9 cellular contexts compared by ENCODE assay signal in genomic region chr3:30611613-30612421, GRCh38. TPM values are rescaled to one million over a fixed set of nuclear protein-coding genes. Genes with fewer than 3 reads are reported as not detected.
DNase-seq lines count a peak whose midpoint lies in the region; ATAC-seq and TF ChIP-seq lines count a peak whose summit lies in the region.
"Had no signal": no experiment of that assay in that cellular context is flagged by ENCODE, and none has a peak within 500 bp of the region (broad histone marks: within the 10 kb centered on the region; RNA-seq: fewer than 3 reads in every experiment).

No MANE protein-coding gene starts in this region.

- H3K18ac ChIP-seq in IMR-90 (ENCODE audit: low read depth, low read length): no peak overlapping the region
- H3K18ac ChIP-seq in mesendoderm (ENCODE audit: low read length): no peak overlapping the region

- no peak overlapping the region; the same call in 1 of the 2 replicates for H3K4me2 ChIP-seq in IMR-90 (ENCODE audit: low read depth, low read length)
- H3K4me2 ChIP-seq in mesendoderm (ENCODE audit: low read length): no peak overlapping the region

- H3K4me1 ChIP-seq in IMR-90 (ENCODE audit: control insufficient read depth, insufficient read depth, low read length) (peaks cover 22% of the 10 kb centered on the region), adipocyte (ENCODE audit: control insufficient read depth, insufficient read depth, low read length) (peaks cover 75% of the 10 kb centered on the region), mesendoderm (ENCODE audit: control insufficient read depth, low read depth, low read length) (peaks cover 5% of the 10 kb centered on the region)

- ATAC-seq in IMR-90 (ENCODE audit: low read depth) (no peak; the same call in 1 of the 2 replicates), GM19452 (IDR thresholded peaks at IDR 0.05; ENCODE audit: unreplicated experiment) (no peak)

- no peak overlapping the region for H2AK9ac ChIP-seq in IMR-90 (replicated peaks; ENCODE audit: low read depth, low read length, poor library complexity)

- CTCF ChIA-PET in IMR-90 (lab: Yijun Ruan, JAX): interaction anchor here (0.7 kb wide), 1 partner anchor 175 kb away, joined by 4 read pairs; no protein-coding TSS in a partner anchor

- no peak overlapping the region for H4K5ac ChIP-seq in IMR-90 (ENCODE audit: low read depth, low read length)
- no peak overlapping the region for H4K5ac ChIP-seq in mesendoderm (ENCODE audit: low read length)

- H3K27ac ChIP-seq in IMR-90 (ENCODE audit: insufficient read depth, low read length): no peak overlapping the region
- no peak overlapping the region for H3K27ac ChIP-seq in mesendoderm (ENCODE audit: low read depth, low read length)

- no peak overlapping the region for H2AFZ ChIP-seq in IMR-90 (replicated peaks; ENCODE audit: low read length, poor library complexity)

- H3K36me3 ChIP-seq in IMR-90 (ENCODE audit: control insufficient read depth, insufficient read depth, low read length): no peaks in the 10 kb centered on the region
- no peaks in the 10 kb centered on the region for H3K36me3 ChIP-seq in adipocyte (ENCODE audit: control insufficient read depth, insufficient read depth, low read length, severe bottlenecking)
- no peaks in the 10 kb centered on the region for H3K36me3 ChIP-seq in mesendoderm (ENCODE audit: control insufficient read depth, insufficient read depth, low read length)

- dilution Hi-C loops in IMR-90 (cut with HindIII; ENCODE audit: low sequenced_read_pairs, unreplicated experiment): no loop called here

- no peak overlapping the region for H4K91ac ChIP-seq in IMR-90 (ENCODE audit: insufficient read depth, low read depth, low read length)

- no peak overlapping the region for H3K9ac ChIP-seq in IMR-90 (ENCODE audit: low read depth, low read length)
- no peak overlapping the region for H3K9ac ChIP-seq in adipocyte (ENCODE audit: low read length)
- H3K9ac ChIP-seq in mesendoderm (ENCODE audit: low read length): no peak overlapping the region

- H4K8ac ChIP-seq in IMR-90 (ENCODE audit: low read depth in 2 of 2, low read length in 2 of 2): no peak overlapping the region
- H4K8ac ChIP-seq in mesendoderm (ENCODE audit: low read depth, low read length): no peak overlapping the region

- peak overlapping the region; percentile 16; the same call in 1 of the 2 replicates for H2BK120ac ChIP-seq in IMR-90 (ENCODE audit: low read depth, low read length)
- peak overlapping the region; percentile 45 for H2BK120ac ChIP-seq in mesendoderm (ENCODE audit: low read depth, low read length)

- no CpG with 5 or more reads among the region's 7 CpGs for WGBS in IMR-90 (ENCODE audit: extremely low coverage in 2 of 2, insufficient read length in 1 of 2), 2 experiments
- no CpG with 5 or more reads among the region's 7 CpGs for WGBS in mesendoderm (ENCODE audit: extremely low coverage, insufficient coverage, low lambda C conversion rate)

- POLR2A ChIA-PET in IMR-90 (lab: Charles Lee; ENCODE audit: unreplicated experiment): no interaction called here

- H3K27me3 ChIP-seq in IMR-90 (ENCODE audit: control insufficient read depth, insufficient read depth, low read length) (no peaks in the 10 kb centered on the region), adipocyte (replicated peaks; ENCODE audit: control insufficient read depth, insufficient read depth, low read length) (no peaks in the 10 kb centered on the region), mesendoderm (ENCODE audit: insufficient read depth, low read length, poor library complexity) (no peaks in the 10 kb centered on the region)

- in situ Hi-C loops in ACHN (cut with HindIII; ENCODE audit: low pct_ligation_motif_present, low pct_unique_long_range_greater_than_20kb, low sequenced_read_pairs) (no loop called here), IMR-90 (cut with MboI; ENCODE audit: low sequenced_read_pairs) (no loop called here)

- H3K56ac ChIP-seq in IMR-90 (ENCODE audit: extremely low read depth, insufficient read depth, low read length) (no peak overlapping the region), mesendoderm (ENCODE audit: low read length) (no peak overlapping the region)

- no peak for TF ChIP-seq RAD21 in IMR-90 (IDR thresholded peaks at IDR 0.05; ENCODE audit: low read length)

- H3K9me1 ChIP-seq in IMR-90 (ENCODE audit: insufficient read depth, low read length): peaks cover 13% of the 10 kb centered on the region

- H3K23ac ChIP-seq in IMR-90 (ENCODE audit: low read depth, low read length): no peak overlapping the region; the same call in 1 of the 2 replicates
- no peak overlapping the region for H3K23ac ChIP-seq in mesendoderm (ENCODE audit: low read length)

- no peak for TF ChIP-seq CTCF in IMR-90 (conservative IDR thresholded peaks at IDR 0.05; ENCODE audit: low read depth, low read length)

- H4K20me1 ChIP-seq in IMR-90 (ENCODE audit: insufficient read depth, low read length): peaks cover 29% of the 10 kb centered on the region; the same call in 1 of the 2 replicates

- H3K14ac ChIP-seq in IMR-90 (replicated peaks; ENCODE audit: low read depth, low read length): peak overlapping the region; percentile 43; the same call in 1 of the 2 replicates

- H2BK20ac ChIP-seq in IMR-90 (ENCODE audit: low read depth, low read length): no peak overlapping the region; the same call in 1 of the 2 replicates

- peak overlapping the region; percentile 33 for H3K4ac ChIP-seq in IMR-90 (ENCODE audit: low read depth, low read length)
- no peak overlapping the region for H3K4ac ChIP-seq in mesendoderm (ENCODE audit: low read depth, low read length)

- H3K79me1 ChIP-seq in IMR-90 (ENCODE audit: low read depth in 1 of 2, low read length in 2 of 2): peaks cover 27 to 71% of the 10 kb centered on the region in 2 experiments
- peaks cover 16% of the 10 kb centered on the region for H3K79me1 ChIP-seq in mesendoderm (ENCODE audit: low read length)

- H2AK5ac ChIP-seq in IMR-90 (ENCODE audit: low read depth, low read length) (peak overlapping the region; percentile 59; the same call in 1 of the 2 replicates), mesendoderm (ENCODE audit: low read length) (no peak overlapping the region)

- peak; percentile 78 for DNase-seq in ACHN
- DNase-seq in IMR-90: peak; percentile 60
- DNase-seq in adipocyte (ENCODE audit: low read depth): peak; percentile 49
- peak; percentile 47 for DNase-seq in mesendoderm
- DNase-seq in cortex of kidney (lab: John Stamatoyannopoulos, UW): no peak
- no peak for DNase-seq in DMS79 (lab: John Stamatoyannopoulos, UW)
- no peak for DNase-seq in activated effector memory CD4-positive, alpha-beta T cell treated with anti-CD3 and anti-CD28 coated beads, Interleukin-2, amount 50 U/mL, for 16 hours
- DNase-seq: stimulated activated CD4-positive, alpha-beta T cell treated with anti-CD3 and anti-CD28 coated beads, Interleukin-2, amount 100 ng/mL, for 48 hours had no signal

- BruUV-seq in IMR-90 (replicated peaks; lab: Mats Ljungman, UMichigan): no TSS peak

- H3K4me3 ChIP-seq in IMR-90 (ENCODE audit: insufficient read depth, low read depth, low read length): no peak overlapping the region
- H3K4me3 ChIP-seq in adipocyte (ENCODE audit: low read length): peak overlapping the region; percentile 28
- no peak overlapping the region for H3K4me3 ChIP-seq in mesendoderm (ENCODE audit: low read length)

- TF ChIP-seq POLR2A in IMR-90 (IDR thresholded peaks at IDR 0.05; ENCODE audit: low read depth, low read length): no peak

- H2BK5ac ChIP-seq in IMR-90 (ENCODE audit: low read depth, low read length, poor library complexity, severe bottlenecking) (peak overlapping the region; percentile 7), mesendoderm (ENCODE audit: low read length) (no peak overlapping the region)

- intact Hi-C loops in IMR-90 (cut with micrococcal nuclease): no loop called here

- H3K9me3 ChIP-seq in IMR-90 (ENCODE audit: control insufficient read depth, insufficient read depth, low read length) (no peaks in the 10 kb centered on the region), adipocyte (ENCODE audit: control insufficient read depth, low read length) (no peaks in the 10 kb centered on the region)

- no peak overlapping the region for H2BK15ac ChIP-seq in IMR-90 (ENCODE audit: low read depth, low read length)
- H2BK15ac ChIP-seq in mesendoderm (replicated peaks; ENCODE audit: low read depth): no peak overlapping the region

- peaks cover 30% of the 10 kb centered on the region for H3K79me2 ChIP-seq in mesendoderm (ENCODE audit: control insufficient read depth, insufficient read depth, low read length)

TF ChIP-seq in IMR-90, 13 proteins besides CTCF, POLR2A, EP300 and RAD21 (continues in another document):
- TF ChIP-seq SMC3 (IDR thresholded peaks at IDR 0.05; ENCODE audit: low read depth, low read length): no peak
- no peak for TF ChIP-seq MAZ (IDR thresholded peaks at IDR 0.05; ENCODE audit: borderline replicate concordance, low read depth, low read length)
- no peak for TF ChIP-seq NFE2L2 (IDR thresholded peaks at IDR 0.05; ENCODE audit: low read depth, low read length)
- no peak for TF ChIP-seq ELK1 (IDR thresholded peaks at IDR 0.05; ENCODE audit: borderline replicate concordance, low read depth, low read length)
- TF ChIP-seq CHD1 (IDR thresholded peaks at IDR 0.05; ENCODE audit: low read depth, low read length): no peak
- 0 out of 2 replicates have a peak, but pooled peaks have one; percentile 7 for TF ChIP-seq FOS (IDR thresholded peaks at IDR 0.05; ENCODE audit: low read depth, low read length)
- TF ChIP-seq BHLHE40 (IDR thresholded peaks at IDR 0.05; ENCODE audit: low read depth, low read length): no peak
- no peak for TF ChIP-seq MAFK (IDR thresholded peaks at IDR 0.05; ENCODE audit: low read depth, low read length)
- TF ChIP-seq RCOR1 (IDR thresholded peaks at IDR 0.05; ENCODE audit: insufficient replicate concordance, low read length): no peak
- peak; percentile 29; the same call in 1 of the 2 replicates for TF ChIP-seq CEBPB (IDR thresholded peaks at IDR 0.05; ENCODE audit: low read depth, low read length)

RNA-seq across cellular contexts. Expression of gene TGFBR2, which starts 5.4 kb away (rescaled TPM):
- total RNA-seq in IMR-90 (2012; rRNA removed): 87.5 and 89.7 TPM in 2 replicates
- 58.1 and 63.7 TPM in 2 replicates for polyA plus RNA-seq in IMR-90 (2012; rRNA removed)
- polyA plus RNA-seq in IMR-90 (2012; cell fraction: cytosol; rRNA removed): 34.9 and 52.0 TPM in 2 replicates
- polyA plus RNA-seq in IMR-90 (2012; cell fraction: nucleus; rRNA removed; ENCODE audit: low replicate concordance): 17.3 and 35.9 TPM in 2 replicates
- 2.6 TPM for polyA plus RNA-seq in mesendoderm (2013, experiment 1 of 2)
- 2.6 TPM for polyA plus RNA-seq in mesendoderm (2013, experiment 2 of 2)

Comparison
In these comparisons a context has a peak if more than half of its experiments do, and no peak if none do; other contexts are left out.
1. DNase-seq: peak in ACHN (single experiment), IMR-90 (single experiment), adipocyte (single experiment) and mesendoderm (single experiment); none in cortex of kidney (single experiment), DMS79 (single experiment) and activated effector memory CD4-positive, alpha-beta T cell treated with anti-CD3 and anti-CD28 coated beads, Interleukin-2, amount 50 U/mL, for 16 hours (single experiment).